ENCODE assay signal across 21 cellular contexts in genomic region chr20:19832875-19833274, GRCh38.
DNase-seq lines count a peak whose midpoint lies in the region; ATAC-seq and TF ChIP-seq lines count a peak whose summit lies in the region.
"Had no signal": no experiment of that assay in that cellular context is flagged by ENCODE, and none has a peak within 500 bp of the region (broad histone marks: within the 10 kb centered on the region; RNA-seq: fewer than 3 reads in every experiment).

No MANE protein-coding gene starts in this region.

- H3K79me1 ChIP-seq in IMR-90 (ENCODE audit: low read depth in 1 of 2, low read length in 2 of 2), result peaks cover 0 to 39% of the 10 kb centered on the region in 2 experiments; a peak in 2 of 4 replicates

- peak overlapping the region; percentile 47 to 56; a peak in 2 of 4 replicates for H4K8ac ChIP-seq in IMR-90 (ENCODE audit: low read depth in 2 of 2, low read length in 2 of 2)

- H3K4me2 ChIP-seq in IMR-90 (ENCODE audit: low read depth, low read length), result no peak overlapping the region

- no peak for TF ChIP-seq RAD21 in IMR-90 (IDR thresholded peaks at IDR 0.05; ENCODE audit: low read length)

- H4K5ac ChIP-seq in IMR-90 (ENCODE audit: low read depth, low read length), result peak overlapping the region; percentile 64; the same call in 1 of the 2 replicates

- peak overlapping the region; percentile 24; the same call in 1 of the 2 replicates for H3K23ac ChIP-seq in IMR-90 (ENCODE audit: low read depth, low read length)

- peak overlapping the region; percentile 88 for H2BK120ac ChIP-seq in IMR-90 (ENCODE audit: low read depth, low read length)

- no peaks in the 10 kb centered on the region for H4K20me1 ChIP-seq in IMR-90 (ENCODE audit: insufficient read depth, low read length)

- peaks cover 8% of the 10 kb centered on the region for H3K9me1 ChIP-seq in IMR-90 (ENCODE audit: insufficient read depth, low read length)

- no peak overlapping the region for H3K56ac ChIP-seq in IMR-90 (ENCODE audit: extremely low read depth, insufficient read depth, low read length)

- no peak overlapping the region for H3K4me3 Mint-ChIP-seq in activated naive CD8-positive, alpha-beta T cell treated with anti-CD3 and anti-CD28 coated beads, Interleukin-2, amount 50 U/mL, for 24 hours

- H3K18ac ChIP-seq in IMR-90 (ENCODE audit: low read depth, low read length), result peak overlapping the region; percentile 34; the same call in 1 of the 2 replicates

- peaks cover 23% of the 10 kb centered on the region for H3K27me3 Mint-ChIP-seq in activated naive CD8-positive, alpha-beta T cell treated with anti-CD3 and anti-CD28 coated beads, Interleukin-2, amount 50 U/mL, for 24 hours

- TF ChIP-seq CTCF in IMR-90 (conservative IDR thresholded peaks at IDR 0.05; ENCODE audit: low read depth, low read length), result no peak

- no peaks in the 10 kb centered on the region; the same call in 1 of the 2 replicates for H3K36me3 ChIP-seq in IMR-90 (ENCODE audit: control insufficient read depth, insufficient read depth, low read length)
- H3K36me3 ChIP-seq: thoracic aorta had no signal

- peak overlapping the region; percentile 73 for H2BK20ac ChIP-seq in IMR-90 (ENCODE audit: low read depth, low read length)

- H2BK5ac ChIP-seq in IMR-90 (ENCODE audit: low read depth, low read length, poor library complexity, severe bottlenecking), result peak overlapping the region; percentile 59

- peak overlapping the region; percentile 90 for H2AK5ac ChIP-seq in IMR-90 (ENCODE audit: low read depth, low read length)

- POLR2A ChIA-PET in IMR-90 (lab: Charles Lee; ENCODE audit: unreplicated experiment), result no interaction called here

- H3K9me3 Mint-ChIP-seq in activated naive CD8-positive, alpha-beta T cell treated with anti-CD3 and anti-CD28 coated beads, Interleukin-2, amount 50 U/mL, for 24 hours, result no peaks in the 10 kb centered on the region

- intact Hi-C loops in IMR-90 (cut with micrococcal nuclease), result no loop called here

- H2BK15ac ChIP-seq in IMR-90 (ENCODE audit: low read depth, low read length), result peak overlapping the region; percentile 42; the same call in 2 of the 3 replicates

- no peak overlapping the region for H3K4me3 ChIP-seq in IMR-90 (ENCODE audit: insufficient read depth, low read depth, low read length)
- H3K4me3 ChIP-seq: lung, thoracic aorta had no signal

- H3K9ac ChIP-seq in IMR-90 (ENCODE audit: low read depth, low read length), result no peak overlapping the region

- no peak overlapping the region for H3K27ac ChIP-seq in IMR-90 (ENCODE audit: insufficient read depth, low read length)
- H3K27ac ChIP-seq: HL-60, RWPE1, thoracic aorta had no signal

- peak overlapping the region; percentile 75; the same call in 1 of the 2 replicates for H4K91ac ChIP-seq in IMR-90 (ENCODE audit: insufficient read depth, low read depth, low read length)

- no TSS peak for BruUV-seq in IMR-90 (replicated peaks; lab: Mats Ljungman, UMichigan)

- peak in 2 of 3 experiments; percentile 10 to 17 for DNase-seq in activated CD8-positive, alpha-beta memory T cell treated with anti-CD3 and anti-CD28 coated beads for 48 hours (ENCODE audit: low read depth in 2 of 3, low spot score in 2 of 3)
- no peak for DNase-seq in activated CD8-positive, alpha-beta memory T cell treated with anti-CD3 and anti-CD28 coated beads, Interleukin-2, amount 50 U/mL, for 48 hours
- no peak for DNase-seq in IMR-90
- peak; percentile 52 for DNase-seq in activated naive CD8-positive, alpha-beta T cell treated with anti-CD3 and anti-CD28 coated beads, Interleukin-2, amount 50 U/mL, for 24 hours
- peak in 2 of 3 donors; percentile 8 to 17 for DNase-seq in stimulated activated CD4-positive, alpha-beta T cell treated with anti-CD3 and anti-CD28 coated beads, TNF-alpha, amount 100 ng/mL, for 48 hours (ENCODE audit: low read depth in 3 of 3)
- DNase-seq in NCI-H1436 (lab: John Stamatoyannopoulos, UW), result no peak
- DNase-seq: activated gamma-delta T cell, DMS153, erythroblast, foreskin melanocyte, HCEC 1CT, hypothalamus, NCI-H2029, occipital lobe, retina had no signal

- TF ChIP-seq POLR2A in IMR-90 (IDR thresholded peaks at IDR 0.05; ENCODE audit: low read depth, low read length), result no peak

- H2AK9ac ChIP-seq in IMR-90 (replicated peaks; ENCODE audit: low read depth, low read length, poor library complexity), result no peak overlapping the region

- peak overlapping the region; percentile 82 for H3K4ac ChIP-seq in IMR-90 (ENCODE audit: low read depth, low read length)

- dilution Hi-C loops in IMR-90 (cut with HindIII; ENCODE audit: low sequenced_read_pairs, unreplicated experiment), result no loop called here

- in situ Hi-C loops in IMR-90 (cut with MboI; ENCODE audit: low sequenced_read_pairs), result no loop called here

- H3K36me3 Mint-ChIP-seq in activated naive CD8-positive, alpha-beta T cell treated with anti-CD3 and anti-CD28 coated beads, Interleukin-2, amount 50 U/mL, for 24 hours (ENCODE audit: low read depth), result no peaks in the 10 kb centered on the region

- ATAC-seq in IMR-90 (ENCODE audit: low read depth) (no peak), GM21528 (IDR thresholded peaks at IDR 0.05; ENCODE audit: low FRiP score, unreplicated experiment) (no peak), GM21619 (IDR thresholded peaks at IDR 0.05; ENCODE audit: unreplicated experiment) (no peak)
- peak; percentile 59 for ATAC-seq in activated naive CD8-positive, alpha-beta T cell treated with anti-CD3 and anti-CD28 coated beads, Interleukin-2, amount 50 U/mL, for 24 hours

- CTCF ChIA-PET in IMR-90 (lab: Yijun Ruan, JAX), result interaction anchor here (1.4 kb wide), 1 partner anchor 17 kb away, joined by 3 read pairs; no protein-coding TSS in a partner anchor

- peaks cover 17% of the 10 kb centered on the region for H3K4me1 ChIP-seq in IMR-90 (ENCODE audit: control insufficient read depth, insufficient read depth, low read length)

- no peak overlapping the region for H2AFZ ChIP-seq in IMR-90 (replicated peaks; ENCODE audit: low read length, poor library complexity)

- peak overlapping the region; percentile 71; the same call in 1 of the 2 replicates for H3K14ac ChIP-seq in IMR-90 (replicated peaks; ENCODE audit: low read depth, low read length)

- no peaks in the 10 kb centered on the region for H3K27me3 ChIP-seq in IMR-90 (ENCODE audit: control insufficient read depth, insufficient read depth, low read length)

- 100% methylated on average over 1 of the region's 5 CpGs; no CpG with 5 or more reads in 1 of the 2 experiments for WGBS in IMR-90 (ENCODE audit: extremely low coverage in 2 of 2, insufficient read length in 1 of 2), 2 experiments

- no peak overlapping the region for H3K27ac Mint-ChIP-seq in activated naive CD8-positive, alpha-beta T cell treated with anti-CD3 and anti-CD28 coated beads, Interleukin-2, amount 50 U/mL, for 24 hours

- H3K9me3 ChIP-seq in IMR-90 (ENCODE audit: control insufficient read depth, insufficient read depth, low read length), result no peaks in the 10 kb centered on the region
- H3K9me3 ChIP-seq: thoracic aorta had no signal

- H3K4me1 Mint-ChIP-seq in activated naive CD8-positive, alpha-beta T cell treated with anti-CD3 and anti-CD28 coated beads, Interleukin-2, amount 50 U/mL, for 24 hours, result peaks cover 32% of the 10 kb centered on the region

TF ChIP-seq in IMR-90, 13 proteins besides CTCF, POLR2A, EP300 and RAD21:
- TF ChIP-seq MAFK (IDR thresholded peaks at IDR 0.05; ENCODE audit: low read depth, low read length), result no peak
- no peak for TF ChIP-seq NFE2L2 (IDR thresholded peaks at IDR 0.05; ENCODE audit: low read depth, low read length)
- TF ChIP-seq, protein P1, sequence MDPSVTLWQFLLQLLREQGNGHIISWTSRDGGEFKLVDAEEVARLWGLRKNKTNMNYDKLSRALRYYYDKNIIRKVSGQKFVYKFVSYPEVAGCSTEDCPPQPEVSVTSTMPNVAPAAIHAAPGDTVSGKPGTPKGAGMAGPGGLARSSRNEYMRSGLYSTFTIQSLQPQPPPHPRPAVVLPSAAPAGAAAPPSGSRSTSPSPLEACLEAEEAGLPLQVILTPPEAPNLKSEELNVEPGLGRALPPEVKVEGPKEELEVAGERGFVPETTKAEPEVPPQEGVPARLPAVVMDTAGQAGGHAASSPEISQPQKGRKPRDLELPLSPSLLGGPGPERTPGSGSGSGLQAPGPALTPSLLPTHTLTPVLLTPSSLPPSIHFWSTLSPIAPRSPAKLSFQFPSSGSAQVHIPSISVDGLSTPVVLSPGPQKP (IDR thresholded peaks at IDR 0.05; ENCODE audit: borderline replicate concordance, low read depth, low read length), result no peak
- no peak for TF ChIP-seq RFX5 (IDR thresholded peaks at IDR 0.05; ENCODE audit: low read depth, low read length)
- no peak for TF ChIP-seq RCOR1 (IDR thresholded peaks at IDR 0.05; ENCODE audit: insufficient replicate concordance, low read length)
- TF ChIP-seq CHD1 (IDR thresholded peaks at IDR 0.05; ENCODE audit: low read depth, low read length), result no peak
- TF ChIP-seq BHLHE40 (IDR thresholded peaks at IDR 0.05; ENCODE audit: low read depth, low read length), result no peak
- no peak for TF ChIP-seq SMC3 (IDR thresholded peaks at IDR 0.05; ENCODE audit: low read depth, low read length)
- no peak for TF ChIP-seq MAZ (IDR thresholded peaks at IDR 0.05; ENCODE audit: borderline replicate concordance, low read depth, low read length)
- TF ChIP-seq CEBPB (IDR thresholded peaks at IDR 0.05; ENCODE audit: low read depth, low read length), result no peak
- no peak for TF ChIP-seq FOS (IDR thresholded peaks at IDR 0.05; ENCODE audit: low read depth, low read length)
- TF ChIP-seq MXI1 (IDR thresholded peaks at IDR 0.05; ENCODE audit: borderline replicate concordance, low read depth, low read length), result no peak
- TF ChIP-seq USF2 (IDR thresholded peaks at IDR 0.05; ENCODE audit: low read depth, low read length), result no peak

Comparison
In these comparisons a context has a peak if more than half of its experiments do, and no peak if none do; other contexts are left out.
1. DNase-seq: peak in activated CD8-positive, alpha-beta memory T cell treated with anti-CD3 and anti-CD28 coated beads for 48 hours (2 of 3), activated naive CD8-positive, alpha-beta T cell treated with anti-CD3 and anti-CD28 coated beads, Interleukin-2, amount 50 U/mL, for 24 hours (single experiment) and stimulated activated CD4-positive, alpha-beta T cell treated with anti-CD3 and anti-CD28 coated beads, TNF-alpha, amount 100 ng/mL, for 48 hours (2 of 3); none in activated CD8-positive, alpha-beta memory T cell treated with anti-CD3 and anti-CD28 coated beads, Interleukin-2, amount 50 U/mL, for 48 hours (single experiment), IMR-90 (single experiment) and NCI-H1436 (single experiment).